In genomic region chr18:23662309-23663263, GRCh38 we compare ENCODE assay signal across 8 cellular contexts. TPM values are rescaled to one million over a fixed set of nuclear protein-coding genes. Genes with fewer than 3 reads are reported as not detected.
A peak's percentile ranks its signal among the peaks of the same experiment; 100 is the strongest.
DNase-seq lines count a peak whose midpoint lies in the region; ATAC-seq lines count a peak whose summit lies in the region.

A gene with protein sequence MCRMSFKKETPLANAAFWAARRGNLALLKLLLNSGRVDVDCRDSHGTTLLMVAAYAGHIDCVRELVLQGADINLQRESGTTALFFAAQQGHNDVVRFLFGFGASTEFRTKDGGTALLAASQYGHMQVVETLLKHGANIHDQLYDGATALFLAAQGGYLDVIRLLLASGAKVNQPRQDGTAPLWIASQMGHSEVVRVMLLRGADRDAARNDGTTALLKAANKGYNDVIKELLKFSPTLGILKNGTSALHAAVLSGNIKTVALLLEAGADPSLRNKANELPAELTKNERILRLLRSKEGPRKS (minus strand): TSS chr18:23662911. CDS start chr18:23662730, 181 bp downstream.

- ATAC-seq in left ventricle myocardium superior = peak; percentile 92

- no peak within 1 kb of the TSS for H3K9ac ChIP-seq in rectal smooth muscle tissue (ENCODE audit: low read length)

- H3K9me3 Mint-ChIP-seq in activated naive CD8-positive, alpha-beta T cell treated with anti-CD3 and anti-CD28 coated beads for 36 hours = no peaks in the 10 kb centered on the region

- H3K27me3 Mint-ChIP-seq in activated naive CD8-positive, alpha-beta T cell treated with anti-CD3 and anti-CD28 coated beads for 36 hours = peaks cover 40% of the 10 kb centered on the region

- H3K36me3 ChIP-seq in SJSA1 (no peaks in the 10 kb centered on the region), rectal smooth muscle tissue (ENCODE audit: control insufficient read depth, insufficient read depth, low read length) (no peaks in the 10 kb centered on the region)

- H3K27ac ChIP-seq in SJSA1 (no peak within 1 kb of the TSS), rectal smooth muscle tissue (ENCODE audit: low read depth, low read length) (no peak within 1 kb of the TSS)

- H3K9me3 ChIP-seq in SJSA1 (replicated peaks) = no peaks in the 10 kb centered on the region

- H3K4me1 Mint-ChIP-seq in activated naive CD8-positive, alpha-beta T cell treated with anti-CD3 and anti-CD28 coated beads for 36 hours = peaks cover 14% of the 10 kb centered on the region

- H3K4me3 ChIP-seq in SJSA1 = peak within 1 kb of the TSS; percentile 29
- peak within 1 kb of the TSS; percentile 52 for H3K4me3 ChIP-seq in rectal smooth muscle tissue (ENCODE audit: low read length)

- DNase-seq in AG08396 (ENCODE audit: low spot score) = peak; percentile 70
- peak; percentile 29 for DNase-seq in H4 (ENCODE audit: low spot score)
- DNase-seq in SJSA1 (ENCODE audit: low read depth in 1 of 2, low spot score in 2 of 2) = peak in 1 of 2 experiments; percentile 44
- peak; percentile 59 for DNase-seq in activated naive CD8-positive, alpha-beta T cell treated with anti-CD3 and anti-CD28 coated beads for 36 hours
- peak; percentile 80 for DNase-seq in left ventricle myocardium superior
- DNase-seq in NCI-H2107 treated with DMSO at 0.1 percent for 48 hours (lab: John Stamatoyannopoulos, UW; ENCODE audit: unreplicated experiment) = no peak
- no peak for DNase-seq in COLO829 (ENCODE audit: low spot score)

- H3K27ac Mint-ChIP-seq in activated naive CD8-positive, alpha-beta T cell treated with anti-CD3 and anti-CD28 coated beads for 36 hours = peak within 1 kb of the TSS; percentile 10

- intact Hi-C loops in left ventricle myocardium superior (cut with micrococcal nuclease) = no loop called here

- no peaks in the 10 kb centered on the region for H3K36me3 Mint-ChIP-seq in activated naive CD8-positive, alpha-beta T cell treated with anti-CD3 and anti-CD28 coated beads for 36 hours

- H3K4me3 Mint-ChIP-seq in activated naive CD8-positive, alpha-beta T cell treated with anti-CD3 and anti-CD28 coated beads for 36 hours = peak within 1 kb of the TSS; percentile 78

- H3K27me3 ChIP-seq in SJSA1 (replicated peaks) (peaks cover 68% of the 10 kb centered on the region), rectal smooth muscle tissue (ENCODE audit: control insufficient read depth, insufficient read depth, low read length) (peaks cover 5% of the 10 kb centered on the region)

- H3K4me1 ChIP-seq in SJSA1 (replicated peaks) (peaks cover 10% of the 10 kb centered on the region), rectal smooth muscle tissue (ENCODE audit: control insufficient read depth, insufficient read depth, low read length) (no peaks in the 10 kb centered on the region)

RNA-seq across cellular contexts. Expression of the gene that starts here (rescaled TPM):
- 8.4 and 8.9 TPM in 2 replicates for total RNA-seq in H4 (2014; rRNA removed; shearing (Covaris generic))
- total RNA-seq in SJSA1 (2014; rRNA removed; shearing (Covaris generic)) = 0.34 TPM in 1 of 2 replicates, not detected in the other
- not detected for total RNA-seq in activated naive CD8-positive, alpha-beta T cell treated with anti-CD3 and anti-CD28 coated beads for 36 hours
- total RNA-seq in left ventricle myocardium superior = 9.8 TPM

Comparison
In these comparisons a context has a peak if more than half of its experiments do, and no peak if none do; other contexts are left out.
1. Peak in DNase-seq in activated naive CD8-positive, alpha-beta T cell treated with anti-CD3 and anti-CD28 coated beads for 36 hours; RNA of the gene not detected or under 1 TPM.
2. DNase-seq: peak in AG08396 (single experiment), H4 (single experiment) and left ventricle myocardium superior (single experiment); none in NCI-H2107 treated with DMSO at 0.1 percent for 48 hours (single experiment) and COLO829 (single experiment).